Comparison of ENCODE assay signal across 21 cellular contexts in the genomic region with DNA sequence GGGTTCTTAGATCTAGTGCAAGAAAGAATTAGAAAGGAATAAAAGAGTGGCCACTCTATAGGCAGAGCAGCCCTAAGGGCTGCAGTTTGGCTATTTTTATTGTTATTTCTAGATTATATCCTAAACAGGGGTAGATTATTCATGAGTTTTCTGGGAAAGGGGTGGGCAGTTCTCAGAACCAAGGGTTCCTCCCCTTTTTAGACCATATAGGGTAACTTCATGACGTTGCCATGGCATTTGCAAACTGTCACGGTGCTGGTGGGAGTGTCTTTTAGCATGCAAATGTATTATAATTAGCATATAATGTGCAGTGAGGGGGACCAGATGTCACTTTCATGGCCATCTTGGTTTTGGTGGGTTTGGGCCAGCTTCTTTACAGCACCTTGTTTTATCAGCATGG. TPM values are rescaled to one million over a fixed set of nuclear protein-coding genes. Genes with fewer than 3 reads are reported as not detected.
DNase-seq lines count a peak whose midpoint lies in the region; ATAC-seq and TF ChIP-seq lines count a peak whose summit lies in the region.
"Had no signal": no experiment of that assay in that cellular context is flagged by ENCODE, and none has a peak within 500 bp of the region (broad histone marks: within the 10 kb centered on the region; RNA-seq: fewer than 3 reads in every experiment).

No MANE protein-coding gene starts in this region.

- H3K4me2 ChIP-seq in IMR-90 (ENCODE audit: low read depth, low read length): no peak overlapping the region
- H3K4me2 ChIP-seq: BLaER1 had no signal

- CTCF ChIA-PET in IMR-90 (lab: Yijun Ruan, JAX): no interaction called here

- in situ Hi-C loops in IMR-90 (cut with MboI; ENCODE audit: low sequenced_read_pairs): no loop called here

- H2AFZ ChIP-seq in IMR-90 (replicated peaks; ENCODE audit: low read length, poor library complexity): no peak overlapping the region

- no peak overlapping the region for H3K56ac ChIP-seq in IMR-90 (ENCODE audit: extremely low read depth, insufficient read depth, low read length)

- H2AK5ac ChIP-seq in IMR-90 (ENCODE audit: low read depth, low read length): no peak overlapping the region

- no peak overlapping the region for H4K91ac ChIP-seq in IMR-90 (ENCODE audit: insufficient read depth, low read depth, low read length)

- ATAC-seq in IMR-90 (ENCODE audit: low read depth): no peak

- peaks cover 7% of the 10 kb centered on the region for H3K36me3 ChIP-seq in IMR-90 (ENCODE audit: control insufficient read depth, insufficient read depth, low read length)
- H3K36me3 ChIP-seq: BE2C had no signal

- H2BK120ac ChIP-seq in IMR-90 (ENCODE audit: low read depth, low read length): peak overlapping the region; percentile 35; the same call in 1 of the 2 replicates

- H3K27me3 ChIP-seq in IMR-90 (ENCODE audit: control insufficient read depth, insufficient read depth, low read length): no peaks in the 10 kb centered on the region
- H3K27me3 ChIP-seq: BE2C, BLaER1 had no signal

- TF ChIP-seq POLR2A in IMR-90 (IDR thresholded peaks at IDR 0.05; ENCODE audit: low read depth, low read length) (no peak), erythroblast (IDR thresholded peaks at IDR 0.05; ENCODE audit: low read length) (no peak)

- DNase-seq in IMR-90: no peak
- DNase-seq in erythroblast (lab: John Stamatoyannopoulos, UW): peak; percentile 5 to 12
- DNase-seq in retina: no peak
- no peak for DNase-seq in NCI-H748 treated with DMSO at 0.1 percent for 48 hours (lab: John Stamatoyannopoulos, UW)
- no peak for DNase-seq in NCI-H524 treated with DMSO at 0.1 percent for 48 hours (lab: John Stamatoyannopoulos, UW)
- DNase-seq: 8988T; ACHN; BE2C; C1 segment of cervical spinal cord; CD4-positive, alpha-beta memory T cell; CD4-positive, CD25-positive, alpha-beta regulatory T cell; CD8-positive, alpha-beta memory T cell; COR-L47; DMS 273 treated with DMSO at 0.1 percent for 48 hours; DMS153; DMS53; DMS79; DND-41; EL; GDM1 had no signal

- H3K4ac ChIP-seq in IMR-90 (ENCODE audit: low read depth, low read length): no peak overlapping the region

- no TSS peak for BruUV-seq in IMR-90 (replicated peaks; lab: Mats Ljungman, UMichigan)

- H2BK15ac ChIP-seq in IMR-90 (ENCODE audit: low read depth, low read length): no peak overlapping the region

- no peak overlapping the region; a peak in 1 of 4 replicates for H4K8ac ChIP-seq in IMR-90 (ENCODE audit: low read depth in 2 of 2, low read length in 2 of 2)

- H3K23ac ChIP-seq in IMR-90 (ENCODE audit: low read depth, low read length): no peak overlapping the region

- H3K27ac ChIP-seq in IMR-90 (ENCODE audit: insufficient read depth, low read length): no peak overlapping the region
- H3K27ac ChIP-seq: BLaER1 had no signal

- no peak for TF ChIP-seq CTCF in IMR-90 (conservative IDR thresholded peaks at IDR 0.05; ENCODE audit: low read depth, low read length)

- no peak overlapping the region for H2AK9ac ChIP-seq in IMR-90 (replicated peaks; ENCODE audit: low read depth, low read length, poor library complexity)

- no peak overlapping the region for H4K5ac ChIP-seq in IMR-90 (ENCODE audit: low read depth, low read length)

- dilution Hi-C loops in IMR-90 (cut with HindIII; ENCODE audit: low sequenced_read_pairs, unreplicated experiment): no loop called here

- H3K9me3 ChIP-seq in IMR-90 (ENCODE audit: control insufficient read depth, insufficient read depth, low read length): no peaks in the 10 kb centered on the region
- H3K9me3 ChIP-seq: BE2C, BLaER1 had no signal

- no peak overlapping the region for H3K9ac ChIP-seq in IMR-90 (ENCODE audit: low read depth, low read length)
- H3K9ac ChIP-seq: BLaER1 had no signal

- H3K14ac ChIP-seq in IMR-90 (replicated peaks; ENCODE audit: low read depth, low read length): peak overlapping the region; percentile 9; the same call in 1 of the 2 replicates

- H3K79me1 ChIP-seq in IMR-90 (ENCODE audit: low read depth in 1 of 2, low read length in 2 of 2): peaks cover 13 to 32% of the 10 kb centered on the region in 2 experiments

- no peaks in the 10 kb centered on the region for H4K20me1 ChIP-seq in IMR-90 (ENCODE audit: insufficient read depth, low read length)
- H4K20me1 ChIP-seq: BLaER1 had no signal

- TF ChIP-seq RAD21 in IMR-90 (IDR thresholded peaks at IDR 0.05; ENCODE audit: low read length): no peak

- POLR2A ChIA-PET in IMR-90 (lab: Charles Lee; ENCODE audit: unreplicated experiment): no interaction called here

- intact Hi-C loops in IMR-90 (cut with micrococcal nuclease): no loop called here

- H3K18ac ChIP-seq in IMR-90 (ENCODE audit: low read depth, low read length): no peak overlapping the region

- H3K9me1 ChIP-seq in IMR-90 (ENCODE audit: insufficient read depth, low read length): no peaks in the 10 kb centered on the region

- no peak overlapping the region for H2BK20ac ChIP-seq in IMR-90 (ENCODE audit: low read depth, low read length)

- no peaks in the 10 kb centered on the region for H3K4me1 ChIP-seq in IMR-90 (ENCODE audit: control insufficient read depth, insufficient read depth, low read length)
- H3K4me1 ChIP-seq: BE2C, BLaER1 had no signal

- peak overlapping the region; percentile 36 for H2BK5ac ChIP-seq in IMR-90 (ENCODE audit: low read depth, low read length, poor library complexity, severe bottlenecking)

- WGBS in IMR-90 (ENCODE audit: extremely low coverage in 2 of 2, insufficient read length in 1 of 2), 2 experiments: no CpG with 5 or more reads among the region's 2 CpGs

- H3K4me3 ChIP-seq in IMR-90 (ENCODE audit: insufficient read depth, low read depth, low read length): no peak overlapping the region
- H3K4me3 ChIP-seq: BLaER1 had no signal

TF ChIP-seq in IMR-90, 13 proteins besides CTCF, POLR2A, EP300 and RAD21:
- TF ChIP-seq NFE2L2 (IDR thresholded peaks at IDR 0.05; ENCODE audit: low read depth, low read length) (no peak), CHD1 (IDR thresholded peaks at IDR 0.05; ENCODE audit: low read depth, low read length) (no peak), MXI1 (IDR thresholded peaks at IDR 0.05; ENCODE audit: borderline replicate concordance, low read depth, low read length) (no peak), RCOR1 (IDR thresholded peaks at IDR 0.05; ENCODE audit: insufficient replicate concordance, low read length) (no peak), MAZ (IDR thresholded peaks at IDR 0.05; ENCODE audit: borderline replicate concordance, low read depth, low read length) (no peak), BHLHE40 (IDR thresholded peaks at IDR 0.05; ENCODE audit: low read depth, low read length) (no peak), SMC3 (IDR thresholded peaks at IDR 0.05; ENCODE audit: low read depth, low read length) (no peak), MAFK (IDR thresholded peaks at IDR 0.05; ENCODE audit: low read depth, low read length) (no peak), CEBPB (IDR thresholded peaks at IDR 0.05; ENCODE audit: low read depth, low read length) (no peak), RFX5 (IDR thresholded peaks at IDR 0.05; ENCODE audit: low read depth, low read length) (no peak), FOS (IDR thresholded peaks at IDR 0.05; ENCODE audit: low read depth, low read length) (no peak)
- TF ChIP-seq, protein P1, sequence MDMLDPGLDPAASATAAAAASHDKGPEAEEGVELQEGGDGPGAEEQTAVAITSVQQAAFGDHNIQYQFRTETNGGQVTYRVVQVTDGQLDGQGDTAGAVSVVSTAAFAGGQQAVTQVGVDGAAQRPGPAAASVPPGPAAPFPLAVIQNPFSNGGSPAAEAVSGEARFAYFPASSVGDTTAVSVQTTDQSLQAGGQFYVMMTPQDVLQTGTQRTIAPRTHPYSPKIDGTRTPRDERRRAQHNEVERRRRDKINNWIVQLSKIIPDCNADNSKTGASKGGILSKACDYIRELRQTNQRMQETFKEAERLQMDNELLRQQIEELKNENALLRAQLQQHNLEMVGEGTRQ (IDR thresholded peaks at IDR 0.05; ENCODE audit: low read depth, low read length): no peak
- TF ChIP-seq, protein P2, sequence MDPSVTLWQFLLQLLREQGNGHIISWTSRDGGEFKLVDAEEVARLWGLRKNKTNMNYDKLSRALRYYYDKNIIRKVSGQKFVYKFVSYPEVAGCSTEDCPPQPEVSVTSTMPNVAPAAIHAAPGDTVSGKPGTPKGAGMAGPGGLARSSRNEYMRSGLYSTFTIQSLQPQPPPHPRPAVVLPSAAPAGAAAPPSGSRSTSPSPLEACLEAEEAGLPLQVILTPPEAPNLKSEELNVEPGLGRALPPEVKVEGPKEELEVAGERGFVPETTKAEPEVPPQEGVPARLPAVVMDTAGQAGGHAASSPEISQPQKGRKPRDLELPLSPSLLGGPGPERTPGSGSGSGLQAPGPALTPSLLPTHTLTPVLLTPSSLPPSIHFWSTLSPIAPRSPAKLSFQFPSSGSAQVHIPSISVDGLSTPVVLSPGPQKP (IDR thresholded peaks at IDR 0.05; ENCODE audit: borderline replicate concordance, low read depth, low read length): no peak

RNA-seq across cellular contexts. Expression of a gene that starts 44.6 kb away (rescaled TPM):
- 24.4 and 30.5 TPM in 2 replicates for total RNA-seq in IMR-90 (2012; rRNA removed)
- 5.3 and 6.5 TPM in 2 replicates for polyA plus RNA-seq in IMR-90 (2012; rRNA removed)
- 2.0 and 4.9 TPM in 2 replicates for polyA plus RNA-seq in IMR-90 (2012; cell fraction: cytosol; rRNA removed)
- 1.7 and 10.9 TPM in 2 replicates for polyA plus RNA-seq in IMR-90 (2012; cell fraction: nucleus; rRNA removed; ENCODE audit: low replicate concordance)

RNA-seq across cellular contexts. Expression of a gene that starts 44.8 kb away (rescaled TPM):
- 24.4 and 37.2 TPM in 2 replicates for total RNA-seq in IMR-90 (2012; rRNA removed)
- 7.6 and 8.9 TPM in 2 replicates for polyA plus RNA-seq in IMR-90 (2012; rRNA removed)
- polyA plus RNA-seq in IMR-90 (2012; cell fraction: cytosol; rRNA removed): 0.57 and 1.2 TPM in 2 replicates
- 0.86 and 9.4 TPM in 2 replicates for polyA plus RNA-seq in IMR-90 (2012; cell fraction: nucleus; rRNA removed; ENCODE audit: low replicate concordance)

Comparison
In these comparisons a context has a peak if more than half of its experiments do, and no peak if none do; other contexts are left out.
1. DNase-seq: peak in erythroblast (2 of 2); none in IMR-90 (single experiment), retina (single experiment), NCI-H748 treated with DMSO at 0.1 percent for 48 hours (single experiment) and NCI-H524 treated with DMSO at 0.1 percent for 48 hours (single experiment).